ENCODE assay signal across 16 cellular contexts in genomic region chr14:94062344-94062904, GRCh38. TPM values are rescaled to one million over a fixed set of nuclear protein-coding genes. Genes with fewer than 3 reads are reported as not detected.
DNase-seq lines count a peak whose midpoint lies in the region; ATAC-seq, FAIRE-seq and TF ChIP-seq lines count a peak whose summit lies in the region.
"Had no signal": no experiment of that assay in that cellular context is flagged by ENCODE, and none has a peak within 500 bp of the region (broad histone marks: within the 10 kb centered on the region; RNA-seq: fewer than 3 reads in every experiment).

No MANE protein-coding gene starts in this region.

- TF ChIP-seq RAD21 in IMR-90 (IDR thresholded peaks at IDR 0.05; ENCODE audit: low read length), result no peak

- peak overlapping the region; percentile 69 for H2BK5ac ChIP-seq in IMR-90 (ENCODE audit: low read depth, low read length, poor library complexity, severe bottlenecking)

- H2BK120ac ChIP-seq in IMR-90 (ENCODE audit: low read depth, low read length), result 0 out of 2 replicates have a peak overlapping the region, but pooled peaks have one; percentile 37

- peak overlapping the region; percentile 3 for H3K27ac Mint-ChIP-seq in neural crest cell (ENCODE audit: unreplicated experiment)
- H3K27ac Mint-ChIP-seq in activated naive CD4-positive, alpha-beta T cell treated with anti-CD3 and anti-CD28 coated beads for 36 hours, result no peak overlapping the region
- H3K27ac Mint-ChIP-seq: activated CD4-positive, alpha-beta memory T cell treated with anti-CD3 and anti-CD28 coated beads for 36 hours had no signal

- H3K56ac ChIP-seq in IMR-90 (ENCODE audit: extremely low read depth, insufficient read depth, low read length), result no peak overlapping the region

- H3K27me3 ChIP-seq in IMR-90 (ENCODE audit: control insufficient read depth, insufficient read depth, low read length), result no peaks in the 10 kb centered on the region

- 0 out of 2 replicates have a peak overlapping the region, but pooled peaks have one; percentile 28 for H3K18ac ChIP-seq in IMR-90 (ENCODE audit: low read depth, low read length)

- H2AFZ ChIP-seq in IMR-90 (replicated peaks; ENCODE audit: low read length, poor library complexity), result no peak overlapping the region

- no peaks in the 10 kb centered on the region for H3K27me3 Mint-ChIP-seq in neural crest cell (ENCODE audit: low read depth)
- H3K27me3 Mint-ChIP-seq in activated naive CD4-positive, alpha-beta T cell treated with anti-CD3 and anti-CD28 coated beads for 36 hours (ENCODE audit: low read depth), result no peaks in the 10 kb centered on the region
- H3K27me3 Mint-ChIP-seq: activated CD4-positive, alpha-beta memory T cell treated with anti-CD3 and anti-CD28 coated beads for 36 hours; natural killer cell treated with Interleukin-12 subunit alpha and Interleukin-12 subunit beta and Interleukin-15 and Interleukin-18, amount 100 ng/mL, for 72 hours had no signal

- no peak for TF ChIP-seq POLR2A in IMR-90 (IDR thresholded peaks at IDR 0.05; ENCODE audit: low read depth, low read length)
- no peak for TF ChIP-seq POLR2A in GM12891 (IDR thresholded peaks at IDR 0.05; ENCODE audit: low read depth, low read length)

- TF ChIP-seq CTCF in IMR-90 (conservative IDR thresholded peaks at IDR 0.05; ENCODE audit: low read depth, low read length), result no peak
- TF ChIP-seq CTCF in choroid plexus epithelial cell (conservative IDR thresholded peaks at IDR 0.05; ENCODE audit: low read depth, low read length), result no peak
- no peak for TF ChIP-seq CTCF in neural crest cell (conservative IDR thresholded peaks at IDR 0.05)

- DNase-seq in EH (ENCODE audit: low read depth), result peak; percentile 65
- DNase-seq in IMR-90, result peak; percentile 64
- DNase-seq in choroid plexus epithelial cell (ENCODE audit: low read depth), result peak; percentile 46
- DNase-seq in neural crest cell (ENCODE audit: low read depth, low spot score), result no peak
- no peak for DNase-seq in activated naive CD4-positive, alpha-beta T cell treated with anti-CD3 and anti-CD28 coated beads for 36 hours
- no peak for DNase-seq in GM12891 (ENCODE audit: insufficient read length, low spot score)
- DNase-seq: activated CD4-positive, alpha-beta memory T cell treated with anti-CD3 and anti-CD28 coated beads for 36 hours; DND-41; kidney; NCI-H2081; stimulated activated CD4-positive, alpha-beta T cell treated with anti-CD3 and anti-CD28 coated beads, Interleukin-12 subunit alpha, Interleukin-12 subunit beta, amount 100 ng/mL, for 4 hours; stimulated activated CD8-positive, alpha-beta memory T cell treated with anti-CD3 and anti-CD28 coated beads, Interleukin-4, amount 100 ng/mL, for 48 hours had no signal

- H3K4me3 Mint-ChIP-seq in neural crest cell, result no peak overlapping the region
- no peak overlapping the region for H3K4me3 Mint-ChIP-seq in activated naive CD4-positive, alpha-beta T cell treated with anti-CD3 and anti-CD28 coated beads for 36 hours
- H3K4me3 Mint-ChIP-seq: activated CD4-positive, alpha-beta memory T cell treated with anti-CD3 and anti-CD28 coated beads for 36 hours; natural killer cell treated with Interleukin-12 subunit alpha and Interleukin-12 subunit beta and Interleukin-15 and Interleukin-18, amount 100 ng/mL, for 72 hours had no signal

- H3K4me1 ChIP-seq in IMR-90 (ENCODE audit: control insufficient read depth, insufficient read depth, low read length), result peaks cover 7% of the 10 kb centered on the region

- no peak overlapping the region for H4K91ac ChIP-seq in IMR-90 (ENCODE audit: insufficient read depth, low read depth, low read length)

- dilution Hi-C loops in IMR-90 (cut with HindIII; ENCODE audit: low sequenced_read_pairs, unreplicated experiment), result no loop called here

- no peak for FAIRE-seq in GM12891 (lab: Jason Lieb, UNC)
- FAIRE-seq: HTR-8/SVneo, kidney had no signal

- intact Hi-C loops in IMR-90 (cut with micrococcal nuclease), result no loop called here
- intact Hi-C loops in activated naive CD4-positive, alpha-beta T cell treated with anti-CD3 and anti-CD28 coated beads for 36 hours (cut with micrococcal nuclease), result no loop called here

- H3K9me1 ChIP-seq in IMR-90 (ENCODE audit: insufficient read depth, low read length), result peaks cover 15% of the 10 kb centered on the region

- POLR2A ChIA-PET in IMR-90 (lab: Charles Lee; ENCODE audit: unreplicated experiment), result no interaction called here

- 0 out of 4 replicates have a peak overlapping the region, but pooled peaks of 1 of the 2 experiments have one; percentile 19 for H4K8ac ChIP-seq in IMR-90 (ENCODE audit: low read depth in 2 of 2, low read length in 2 of 2)

- no peak overlapping the region for H3K9ac ChIP-seq in IMR-90 (ENCODE audit: low read depth, low read length)

- ATAC-seq in IMR-90 (ENCODE audit: low read depth) (peak; percentile 79), HG02588 (IDR thresholded peaks at IDR 0.05; ENCODE audit: unreplicated experiment) (no peak)
- ATAC-seq: esophagus mucosa; natural killer cell treated with Interleukin-12 subunit alpha and Interleukin-12 subunit beta and Interleukin-15 and Interleukin-18, amount 100 ng/mL, for 72 hours had no signal

- H2AK9ac ChIP-seq in IMR-90 (replicated peaks; ENCODE audit: low read depth, low read length, poor library complexity), result no peak overlapping the region

- H3K4me3 ChIP-seq in IMR-90 (ENCODE audit: insufficient read depth, low read depth, low read length), result no peak overlapping the region
- no peak overlapping the region for H3K4me3 ChIP-seq in choroid plexus epithelial cell (ENCODE audit: low read depth, low read length)

- H3K9me3 Mint-ChIP-seq in neural crest cell, result no peaks in the 10 kb centered on the region
- H3K9me3 Mint-ChIP-seq in activated naive CD4-positive, alpha-beta T cell treated with anti-CD3 and anti-CD28 coated beads for 36 hours, result no peaks in the 10 kb centered on the region
- H3K9me3 Mint-ChIP-seq: natural killer cell treated with Interleukin-12 subunit alpha and Interleukin-12 subunit beta and Interleukin-15 and Interleukin-18, amount 100 ng/mL, for 72 hours had no signal

- peaks cover 44% of the 10 kb centered on the region for H4K20me1 ChIP-seq in IMR-90 (ENCODE audit: insufficient read depth, low read length)

- CTCF ChIA-PET in IMR-90 (lab: Yijun Ruan, JAX), result interaction anchor here (1.3 to 1.6 kb wide), 2 partner anchors 26 to 74 kb away, joined by 4 to 5 read pairs; no protein-coding TSS in a partner anchor
- CTCF ChIA-PET in activated naive CD4-positive, alpha-beta T cell treated with anti-CD3 and anti-CD28 coated beads for 36 hours (lab: Charles Lee), result no interaction called here

- BruUV-seq in IMR-90 (replicated peaks; lab: Mats Ljungman, UMichigan), result no TSS peak

- no peak overlapping the region; the same call in 1 of the 2 replicates for H2BK20ac ChIP-seq in IMR-90 (ENCODE audit: low read depth, low read length)

- H3K27ac ChIP-seq in IMR-90 (ENCODE audit: insufficient read depth, low read length), result peak overlapping the region; percentile 43; the same call in 1 of the 2 replicates

- peaks cover 29% of the 10 kb centered on the region for H3K36me3 Mint-ChIP-seq in neural crest cell (ENCODE audit: low read depth)
- H3K36me3 Mint-ChIP-seq in activated naive CD4-positive, alpha-beta T cell treated with anti-CD3 and anti-CD28 coated beads for 36 hours (ENCODE audit: low read depth), result peaks cover 40% of the 10 kb centered on the region

- no peak overlapping the region for H3K23ac ChIP-seq in IMR-90 (ENCODE audit: low read depth, low read length)

- peaks cover 44 to 70% of the 10 kb centered on the region in 2 experiments for H3K79me1 ChIP-seq in IMR-90 (ENCODE audit: low read depth in 1 of 2, low read length in 2 of 2)

- H4K5ac ChIP-seq in IMR-90 (ENCODE audit: low read depth, low read length), result no peak overlapping the region

- no peak overlapping the region for H2BK15ac ChIP-seq in IMR-90 (ENCODE audit: low read depth, low read length)

- no peaks in the 10 kb centered on the region for H3K9me3 ChIP-seq in IMR-90 (ENCODE audit: control insufficient read depth, insufficient read depth, low read length)

- WGBS in IMR-90 (ENCODE audit: extremely low coverage in 2 of 2, insufficient read length in 1 of 2), 2 experiments, result 100% methylated on average over 2 of the region's 9 CpGs; no CpG with 5 or more reads in 1 of the 2 experiments

- H3K4me2 ChIP-seq in IMR-90 (ENCODE audit: low read depth, low read length), result peak overlapping the region; percentile 67

- peaks cover 24% of the 10 kb centered on the region for H3K4me1 Mint-ChIP-seq in neural crest cell
- H3K4me1 Mint-ChIP-seq in activated naive CD4-positive, alpha-beta T cell treated with anti-CD3 and anti-CD28 coated beads for 36 hours (ENCODE audit: low read depth), result peaks cover 71% of the 10 kb centered on the region

- no peak overlapping the region for H3K14ac ChIP-seq in IMR-90 (replicated peaks; ENCODE audit: low read depth, low read length)

- 0 out of 2 replicates have a peak overlapping the region, but pooled peaks have one; percentile 13 for H3K4ac ChIP-seq in IMR-90 (ENCODE audit: low read depth, low read length)

- peaks cover 40% of the 10 kb centered on the region for H3K36me3 ChIP-seq in IMR-90 (ENCODE audit: control insufficient read depth, insufficient read depth, low read length)

- in situ Hi-C loops in IMR-90 (cut with MboI; ENCODE audit: low sequenced_read_pairs), result no loop called here

- no peak overlapping the region for H2AK5ac ChIP-seq in IMR-90 (ENCODE audit: low read depth, low read length)

RNA-seq across cellular contexts. Expression of gene DDX24, which starts 18.6 kb away (rescaled TPM):
- 152 and 155 TPM in 2 replicates for total RNA-seq in IMR-90 (2012; rRNA removed)
- polyA plus RNA-seq in IMR-90 (2012; rRNA removed), result 126 and 134 TPM in 2 replicates
- 45.5 and 138 TPM in 2 replicates for polyA plus RNA-seq in IMR-90 (2012; cell fraction: cytosol; rRNA removed)
- polyA plus RNA-seq in IMR-90 (2012; cell fraction: nucleus; rRNA removed; ENCODE audit: low replicate concordance), result 53.5 and 184 TPM in 2 replicates
- total RNA-seq in neural crest cell, result 168 and 177 TPM in 2 replicates
- 100 to 1,000 TPM; 190 to 200 TPM for total RNA-seq in activated naive CD4-positive, alpha-beta T cell treated with anti-CD3 and anti-CD28 coated beads for 36 hours
- polyA plus RNA-seq in GM12891 (2012; ENCODE audit: low read depth, missing spikeins), result 163 TPM

RNA-seq across cellular contexts. Expression of gene IFI27L1, which starts 18.7 kb away (rescaled TPM):
- total RNA-seq in IMR-90 (2012; rRNA removed) (10.8 and 13.3 TPM in 2 replicates), neural crest cell (36.3 and 39.7 TPM in 2 replicates)
- 22.5 and 24.3 TPM in 2 replicates for polyA plus RNA-seq in IMR-90 (2012; rRNA removed)
- 48.4 and 49.9 TPM in 2 replicates for polyA plus RNA-seq in IMR-90 (2012; cell fraction: cytosol; rRNA removed)
- 24.0 and 35.5 TPM in 2 replicates for polyA plus RNA-seq in IMR-90 (2012; cell fraction: nucleus; rRNA removed; ENCODE audit: low replicate concordance)
- 10 to 100 TPM; 33.9 to 35.8 TPM for total RNA-seq in activated naive CD4-positive, alpha-beta T cell treated with anti-CD3 and anti-CD28 coated beads for 36 hours
- polyA plus RNA-seq in GM12891 (2012; ENCODE audit: low read depth, missing spikeins), result 18.6 TPM

RNA-seq across cellular contexts. Expression of gene OTUB2, which starts 36.3 kb away (rescaled TPM):
- total RNA-seq in IMR-90 (2012; rRNA removed) (2.2 and 2.5 TPM in 2 replicates), neural crest cell (4.4 and 4.8 TPM in 2 replicates)
- 1.0 and 1.1 TPM in 2 replicates for polyA plus RNA-seq in IMR-90 (2012; rRNA removed)
- 0.50 and 0.87 TPM in 2 replicates for polyA plus RNA-seq in IMR-90 (2012; cell fraction: cytosol; rRNA removed)
- 0.95 and 1.3 TPM in 2 replicates for polyA plus RNA-seq in IMR-90 (2012; cell fraction: nucleus; rRNA removed; ENCODE audit: low replicate concordance)
- total RNA-seq in activated naive CD4-positive, alpha-beta T cell treated with anti-CD3 and anti-CD28 coated beads for 36 hours, result 1 to 10 TPM; 1.6 to 1.7 TPM
- polyA plus RNA-seq in GM12891 (2012; ENCODE audit: low read depth, missing spikeins), result 0.28 TPM

RNA-seq across cellular contexts. Expression of gene IFI27, which starts 48.1 kb away (rescaled TPM):
- under 0.01 TPM in 1 of 2 replicates, not detected in the other for total RNA-seq in IMR-90 (2012; rRNA removed)
- polyA plus RNA-seq in IMR-90 (2012; rRNA removed), result 0.60 and 1.2 TPM in 2 replicates
- polyA plus RNA-seq in IMR-90 (2012; cell fraction: cytosol; rRNA removed), result 2.8 TPM in 1 of 2 replicates, not detected in the other
- polyA plus RNA-seq in IMR-90 (2012; cell fraction: nucleus; rRNA removed; ENCODE audit: low replicate concordance), result 4.2 and 8.7 TPM in 2 replicates
- 8.1 and 9.5 TPM in 2 replicates for total RNA-seq in neural crest cell
- total RNA-seq in activated naive CD4-positive, alpha-beta T cell treated with anti-CD3 and anti-CD28 coated beads for 36 hours, result 1 to 10 TPM; 1.5 to 2.3 TPM
- polyA plus RNA-seq in GM12891 (2012; ENCODE audit: low read depth, missing spikeins), result 2.4 TPM

Comparison
In these comparisons a context has a peak if more than half of its experiments do, and no peak if none do; other contexts are left out.
1. DNase-seq: peak in EH (single experiment), IMR-90 (single experiment) and choroid plexus epithelial cell (single experiment); none in neural crest cell (single experiment), activated naive CD4-positive, alpha-beta T cell treated with anti-CD3 and anti-CD28 coated beads for 36 hours (single experiment) and GM12891 (single experiment).